In the genomic region with DNA sequence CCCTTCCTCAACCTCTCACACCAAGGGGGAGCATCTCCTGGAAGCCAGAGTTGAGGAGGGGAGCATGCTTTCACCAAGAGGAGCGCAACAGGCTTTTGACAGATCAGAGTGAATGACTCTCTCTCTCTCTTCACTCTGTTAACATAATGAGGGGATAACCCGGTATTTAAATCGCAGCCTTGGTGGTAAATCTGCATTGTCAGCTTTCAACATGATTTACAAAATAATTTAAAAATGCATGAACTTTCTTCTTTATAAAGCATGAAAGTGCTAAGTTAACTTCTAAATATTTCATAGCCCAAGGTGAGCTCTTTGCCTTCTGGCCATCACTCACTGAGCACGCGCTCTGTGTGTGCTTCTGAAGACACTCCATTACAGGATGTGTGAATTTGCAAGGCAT, we compare ENCODE assay signal across 10 cellular contexts.
"Had no signal": no experiment of that assay in that cellular context is flagged by ENCODE, and none has a peak within 500 bp of the region (broad histone marks: within the 10 kb centered on the region; RNA-seq: fewer than 3 reads in every experiment).

No MANE protein-coding gene starts in this region.

- H3K4me2 ChIP-seq: KMS-11 had no signal

- H3K9me3 ChIP-seq: HAP-1 had no signal

- H3K4me3 ChIP-seq: GM23248, HAP-1 had no signal

- H3K4me3 Mint-ChIP-seq: HFFc6 had no signal

- ATAC-seq: HCT116 had no signal

- H3K36me3 ChIP-seq: HAP-1 had no signal

- H3K27ac Mint-ChIP-seq: HFFc6 had no signal

- H3K9ac ChIP-seq: GM23248, KMS-11 had no signal

- H3K4me1 ChIP-seq: HAP-1 had no signal

- H3K27ac ChIP-seq: GM23248, HL-60, KMS-11 had no signal

- H2AFZ ChIP-seq: GM23248 had no signal

- DNase-seq: GM23248, GOT3, H7, HFFc6, Karpas-422, KBM-7 had no signal
